Comparison of ENCODE assay signal across 8 cellular contexts in genomic region chr6:13355043-13355945, GRCh38. TPM values are rescaled to one million over a fixed set of nuclear protein-coding genes. Genes with fewer than 3 reads are reported as not detected.
DNase-seq lines count a peak whose midpoint lies in the region; ATAC-seq and TF ChIP-seq lines count a peak whose summit lies in the region.

No MANE protein-coding gene starts in this region.

- no peak overlapping the region for H3K9ac ChIP-seq in OCI-LY1 (ENCODE audit: low read length)

- H3K27ac ChIP-seq in OCI-LY1 (ENCODE audit: low read depth, low read length, poor library complexity, severe bottlenecking) (peak overlapping the region; percentile 62), brain microvascular endothelial cell (peak overlapping the region; percentile 52), mesodermal cell (ENCODE audit: low read depth, low read length, severe bottlenecking) (peak overlapping the region; percentile 96)

- no peaks in the 10 kb centered on the region for H3K79me2 ChIP-seq in OCI-LY1 (ENCODE audit: insufficient read depth, low read length)

- peak overlapping the region; percentile 54 for H3K4me2 ChIP-seq in OCI-LY1 (ENCODE audit: low read length)

- peak; percentile 25 for ATAC-seq in HG02623 (IDR thresholded peaks at IDR 0.05; ENCODE audit: unreplicated experiment)

- H3K4me3 ChIP-seq in GM12875 (ENCODE audit: low read depth, low read length), result peak overlapping the region; percentile 3
- peak overlapping the region; percentile 22 for H3K4me3 ChIP-seq in OCI-LY1 (ENCODE audit: low read depth, low read length, poor library complexity, severe bottlenecking)
- no peak overlapping the region for H3K4me3 ChIP-seq in brain microvascular endothelial cell (ENCODE audit: low read depth, low read length)
- no peak overlapping the region for H3K4me3 ChIP-seq in mesodermal cell (ENCODE audit: extremely low read depth, insufficient read depth, low read length, poor library complexity, severe bottlenecking)

- H3K9me3 ChIP-seq in OCI-LY1 (ENCODE audit: low read length) (no peaks in the 10 kb centered on the region), mesodermal cell (ENCODE audit: control insufficient read depth, low read length) (no peaks in the 10 kb centered on the region)

- DNase-seq in brain microvascular endothelial cell (peak; percentile 94), NCI-H524 treated with DMSO at 0.1 percent for 48 hours (lab: John Stamatoyannopoulos, UW) (no peak), GM19240 (ENCODE audit: insufficient read length, low spot score) (no peak), iPS-NIHi7 (ENCODE audit: extremely low spot score) (no peak)

- H3K4me1 ChIP-seq in OCI-LY1 (ENCODE audit: insufficient read depth, low read length, severe bottlenecking) (peaks cover 42% of the 10 kb centered on the region), mesodermal cell (ENCODE audit: control insufficient read depth, insufficient read depth, low read length, poor library complexity, severe bottlenecking) (peaks cover 73% of the 10 kb centered on the region)

- no peak overlapping the region for H2AFZ ChIP-seq in OCI-LY1 (ENCODE audit: low read length)

- H3K27me3 ChIP-seq in OCI-LY1 (ENCODE audit: insufficient read depth, low read length) (no peaks in the 10 kb centered on the region), brain microvascular endothelial cell (replicated peaks) (no peaks in the 10 kb centered on the region)

- no peaks in the 10 kb centered on the region for H3K36me3 ChIP-seq in OCI-LY1 (ENCODE audit: insufficient read depth, low read length)
- no peaks in the 10 kb centered on the region for H3K36me3 ChIP-seq in brain microvascular endothelial cell (replicated peaks)
- H3K36me3 ChIP-seq in mesodermal cell (ENCODE audit: control insufficient read depth, insufficient read depth, low read length), result no peaks in the 10 kb centered on the region

- H3F3A ChIP-seq in OCI-LY1 (ENCODE audit: insufficient read depth, low read length), result peaks cover 5% of the 10 kb centered on the region; the same call in 1 of the 2 replicates

- TF ChIP-seq CTCF in GM12875 (IDR thresholded peaks at IDR 0.05; ENCODE audit: borderline replicate concordance, insufficient read depth, low read depth, low read length) (no peak), OCI-LY1 (IDR thresholded peaks at IDR 0.05; ENCODE audit: low read length) (no peak), brain microvascular endothelial cell (IDR thresholded peaks at IDR 0.05; ENCODE audit: low read depth, low read length, missing control alignments) (no peak)

- in situ Hi-C loops in brain microvascular endothelial cell (cut with HindIII; ENCODE audit: low pct_ligation_motif_present, low sequenced_read_pairs), result no loop called here

- H3K9me2 ChIP-seq in OCI-LY1 (ENCODE audit: low read depth, low read length), result no peaks in the 10 kb centered on the region

- H4K20me1 ChIP-seq in OCI-LY1 (ENCODE audit: insufficient read depth, low read length), result no peaks in the 10 kb centered on the region

- WGBS in mesodermal cell (ENCODE audit: insufficient coverage in 2 of 2), 2 experiments, result 83% methylated on average over 3 to 6 of the region's 7 CpGs

RNA-seq across cellular contexts. Expression of gene TBC1D7, which starts 27.0 kb away (rescaled TPM):
- polyA plus RNA-seq in mesodermal cell (2013, experiment 1 of 2), result 55.5 TPM
- polyA plus RNA-seq in mesodermal cell (2013, experiment 2 of 2), result 49.7 TPM

Comparison
In these comparisons a context has a peak if more than half of its experiments do, and no peak if none do; other contexts are left out.
1. H3K4me3 ChIP-seq: peak in GM12875 (single experiment) and OCI-LY1 (single experiment); none in brain microvascular endothelial cell (single experiment) and mesodermal cell (single experiment).
2. Peak in every context shown above with its lines, with median percentiles within 50 percentile points of each other: H3K27ac ChIP-seq.